1 cellular context compared by ENCODE assay signal in the genomic region with DNA sequence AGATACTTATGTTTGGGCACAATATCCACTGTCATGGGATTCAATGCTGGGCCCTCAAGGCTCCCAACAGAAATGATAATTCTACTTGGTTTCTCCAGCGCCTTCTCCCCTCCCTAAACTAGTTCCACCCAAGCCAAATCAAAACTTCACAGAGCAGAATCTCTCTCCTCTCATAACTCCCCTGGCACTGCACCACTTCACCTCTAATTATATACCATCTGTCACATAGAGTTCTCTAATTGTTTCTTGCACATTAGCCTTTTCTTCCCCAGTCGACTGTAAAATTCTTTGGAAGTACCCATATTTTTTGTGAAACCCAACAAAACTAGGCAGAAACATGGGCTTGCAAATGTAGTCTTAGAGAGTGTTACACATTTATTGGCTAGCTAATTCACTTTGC.
TF ChIP-seq lines count a peak whose summit lies in the region.

No MANE protein-coding gene starts in this region.

TF ChIP-seq in GM23338, 12 proteins besides CTCF, POLR2A, EP300 and RAD21 (continued from another document):
- TF ChIP-seq, protein P1, sequence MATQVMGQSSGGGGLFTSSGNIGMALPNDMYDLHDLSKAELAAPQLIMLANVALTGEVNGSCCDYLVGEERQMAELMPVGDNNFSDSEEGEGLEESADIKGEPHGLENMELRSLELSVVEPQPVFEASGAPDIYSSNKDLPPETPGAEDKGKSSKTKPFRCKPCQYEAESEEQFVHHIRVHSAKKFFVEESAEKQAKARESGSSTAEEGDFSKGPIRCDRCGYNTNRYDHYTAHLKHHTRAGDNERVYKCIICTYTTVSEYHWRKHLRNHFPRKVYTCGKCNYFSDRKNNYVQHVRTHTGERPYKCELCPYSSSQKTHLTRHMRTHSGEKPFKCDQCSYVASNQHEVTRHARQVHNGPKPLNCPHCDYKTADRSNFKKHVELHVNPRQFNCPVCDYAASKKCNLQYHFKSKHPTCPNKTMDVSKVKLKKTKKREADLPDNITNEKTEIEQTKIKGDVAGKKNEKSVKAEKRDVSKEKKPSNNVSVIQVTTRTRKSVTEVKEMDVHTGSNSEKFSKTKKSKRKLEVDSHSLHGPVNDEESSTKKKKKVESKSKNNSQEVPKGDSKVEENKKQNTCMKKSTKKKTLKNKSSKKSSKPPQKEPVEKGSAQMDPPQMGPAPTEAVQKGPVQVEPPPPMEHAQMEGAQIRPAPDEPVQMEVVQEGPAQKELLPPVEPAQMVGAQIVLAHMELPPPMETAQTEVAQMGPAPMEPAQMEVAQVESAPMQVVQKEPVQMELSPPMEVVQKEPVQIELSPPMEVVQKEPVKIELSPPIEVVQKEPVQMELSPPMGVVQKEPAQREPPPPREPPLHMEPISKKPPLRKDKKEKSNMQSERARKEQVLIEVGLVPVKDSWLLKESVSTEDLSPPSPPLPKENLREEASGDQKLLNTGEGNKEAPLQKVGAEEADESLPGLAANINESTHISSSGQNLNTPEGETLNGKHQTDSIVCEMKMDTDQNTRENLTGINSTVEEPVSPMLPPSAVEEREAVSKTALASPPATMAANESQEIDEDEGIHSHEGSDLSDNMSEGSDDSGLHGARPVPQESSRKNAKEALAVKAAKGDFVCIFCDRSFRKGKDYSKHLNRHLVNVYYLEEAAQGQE (IDR thresholded peaks at IDR 0.05; ENCODE audit: unreplicated experiment): no peak
- no peak for TF ChIP-seq POLR2AphosphoS5 (IDR thresholded peaks at IDR 0.05; ENCODE audit: low read depth)
